In genomic region chr6:167757291-167757690, GRCh38 we compare ENCODE assay signal across 17 cellular contexts.
A peak's percentile ranks its signal among the peaks of the same experiment; 100 is the strongest.
DNase-seq lines count a peak whose midpoint lies in the region; ATAC-seq, FAIRE-seq and TF ChIP-seq lines count a peak whose summit lies in the region.
"Had no signal": no experiment of that assay in that cellular context is flagged by ENCODE, and none has a peak within 500 bp of the region (broad histone marks: within the 10 kb centered on the region; RNA-seq: fewer than 3 reads in every experiment).

No MANE protein-coding gene starts in this region.

- H3K4me3 ChIP-seq in HepG2 (replicated peaks in 1 of 3; ENCODE audit: insufficient read depth in 1 of 3, low read depth in 2 of 3, low read length in 3 of 3) (no peak overlapping the region), right lobe of liver (no peak overlapping the region), mesendoderm (ENCODE audit: low read length) (no peak overlapping the region), spleen (no peak overlapping the region)
- H3K4me3 ChIP-seq in naive thymus-derived CD4-positive, alpha-beta T cell (ENCODE audit: low read length): no peak overlapping the region

- 93% methylated on average over 5 of the region's 5 CpGs for WGBS in HepG2 (ENCODE audit: low lambda C conversion rate)
- 89% methylated on average over 5 of the region's 5 CpGs for WGBS in right lobe of liver (ENCODE audit: insufficient coverage, low coverage, low lambda C conversion rate, missing lambda C conversion rate)
- WGBS in mesendoderm (ENCODE audit: extremely low coverage, insufficient coverage, low lambda C conversion rate): no CpG with 5 or more reads among the region's 5 CpGs
- 84 to 95% (median 88%) methylated on average over 5 of the region's 5 CpGs for WGBS in spleen, 5 donors

- TF ChIP-seq RAD21 in HepG2 (CRISPR knock-in tag; IDR thresholded peaks at IDR 0.05): no peak

- no peak overlapping the region for H3K23ac ChIP-seq in mesendoderm (ENCODE audit: low read length)

- CTCF ChIA-PET in HepG2 (lab: Yijun Ruan, JAX; ENCODE audit: low intra/inter-chr PET ratio, low total read pairs): no interaction called here
- CTCF ChIA-PET in naive thymus-derived CD4-positive, alpha-beta T cell (lab: Charles Lee): no interaction called here

- no peak for FAIRE-seq in HepG2 (lab: Jason Lieb, UNC)
- FAIRE-seq: D721Med had no signal

- H3K4ac ChIP-seq in mesendoderm (ENCODE audit: low read depth, low read length): no peak overlapping the region

- peaks cover 3% of the 10 kb centered on the region for H3K27me3 Mint-ChIP-seq in brain
- H3K27me3 Mint-ChIP-seq in naive thymus-derived CD4-positive, alpha-beta T cell: peaks cover 0 to 23% (median 13%) of the 10 kb centered on the region in 5 donors

- no TSS peak for BruUV-seq in HepG2 (replicated peaks; lab: Mats Ljungman, UMichigan)

- no peaks in the 10 kb centered on the region for H3K9me3 ChIP-seq in HepG2 (ENCODE audit: low read length)
- H3K9me3 ChIP-seq in right lobe of liver: no peaks in the 10 kb centered on the region
- H3K9me3 ChIP-seq in spleen: no peaks in the 10 kb centered on the region
- H3K9me3 ChIP-seq in naive thymus-derived CD4-positive, alpha-beta T cell (ENCODE audit: control insufficient read depth in 2 of 3, low read length in 3 of 3): no peaks in the 10 kb centered on the region
- H3K9me3 ChIP-seq: BE2C, Caco-2 had no signal

- no peak overlapping the region for H2BK5ac ChIP-seq in mesendoderm (ENCODE audit: low read length)

- H3K56ac ChIP-seq in mesendoderm (ENCODE audit: low read length): no peak overlapping the region

- ATAC-seq in HepG2 (no peak), right lobe of liver (no peak), GM18873 (IDR thresholded peaks at IDR 0.05; ENCODE audit: low FRiP score, unreplicated experiment) (no peak)
- no peak for ATAC-seq in naive thymus-derived CD4-positive, alpha-beta T cell

- H2AFZ ChIP-seq in HepG2 (ENCODE audit: low read length): no peak overlapping the region

- H3K79me2 ChIP-seq in HepG2 (ENCODE audit: insufficient read depth, low read length): no peaks in the 10 kb centered on the region
- H3K79me2 ChIP-seq in mesendoderm (ENCODE audit: control insufficient read depth, insufficient read depth, low read length): no peaks in the 10 kb centered on the region

- H3K27ac ChIP-seq in HepG2 (ENCODE audit: extremely low read length, insufficient read depth, low read length): no peak overlapping the region
- no peak overlapping the region for H3K27ac ChIP-seq in right lobe of liver
- no peak overlapping the region for H3K27ac ChIP-seq in mesendoderm (ENCODE audit: low read depth, low read length)
- no peak overlapping the region for H3K27ac ChIP-seq in spleen
- no peak overlapping the region for H3K27ac ChIP-seq in naive thymus-derived CD4-positive, alpha-beta T cell (ENCODE audit: low read depth, low read length)

- POLR2A ChIA-PET in HepG2 (lab: Yijun Ruan, JAX): no interaction called here
- POLR2A ChIA-PET in naive thymus-derived CD4-positive, alpha-beta T cell (lab: Charles Lee): no interaction called here

- H4K8ac ChIP-seq in mesendoderm (ENCODE audit: low read depth, low read length): no peak overlapping the region

- H3K4me1 ChIP-seq in HepG2 (ENCODE audit: insufficient read depth, low read length) (peaks cover 59% of the 10 kb centered on the region), right lobe of liver (peaks cover 0 to 17% (median 7%) of the 10 kb centered on the region in 4 donors), mesendoderm (ENCODE audit: control insufficient read depth, low read depth, low read length) (peaks cover 4% of the 10 kb centered on the region), spleen (peaks cover 0 to 19% (median 4%) of the 10 kb centered on the region in 6 donors)
- H3K4me1 ChIP-seq in naive thymus-derived CD4-positive, alpha-beta T cell (ENCODE audit: control insufficient read depth in 2 of 2, insufficient read depth in 2 of 2, low read length in 2 of 2): no peaks in the 10 kb centered on the region
- H3K4me1 ChIP-seq: BE2C had no signal

- DNase-seq in HepG2 (ENCODE audit: low spot score): no peak
- DNase-seq in right lobe of liver: no peak
- DNase-seq in mesendoderm: peak; percentile 57
- peak; percentile 30 for DNase-seq in spleen
- no peak for DNase-seq in naive thymus-derived CD4-positive, alpha-beta T cell
- DNase-seq in AG20443 (ENCODE audit: low spot score): no peak
- DNase-seq: BE2C; C1 segment of cervical spinal cord; Caco-2; CD4-positive, alpha-beta T cell; DMS79 treated with DMSO at 0.1 percent for 48 hours; GF-D8; GOT3; H9 had no signal

- no peak overlapping the region for H2BK120ac ChIP-seq in mesendoderm (ENCODE audit: low read depth, low read length)

- peaks cover 0 to 2% (median 0%) of the 10 kb centered on the region in 5 experiments for H3K9me3 Mint-ChIP-seq in brain
- peaks cover 0 to 1% (median 0%) of the 10 kb centered on the region in 11 donors for H3K9me3 Mint-ChIP-seq in naive thymus-derived CD4-positive, alpha-beta T cell
- H3K9me3 Mint-ChIP-seq: CD4-positive, alpha-beta T cell had no signal

- intact Hi-C loops in HepG2 (cut with micrococcal nuclease; ENCODE audit: unreplicated experiment): no loop called here
- intact Hi-C loops in right lobe of liver (cut with DNase I): no loop called here
- intact Hi-C loops in spleen (cut with DNase I; ENCODE audit: low total_unique reads): no loop called here
- intact Hi-C loops in naive thymus-derived CD4-positive, alpha-beta T cell (cut with micrococcal nuclease): no loop called here

- in situ Hi-C loops in HepG2 (cut with HindIII; ENCODE audit: extremely low pct_ligation_motif_present, low pct_unique_long_range_greater_than_20kb): no loop called here

- H4K20me1 ChIP-seq in HepG2 (ENCODE audit: insufficient read depth, low read length): no peaks in the 10 kb centered on the region

- H3K4me2 ChIP-seq in HepG2 (ENCODE audit: low read depth, low read length) (no peak overlapping the region), mesendoderm (ENCODE audit: low read length) (no peak overlapping the region)

- TF ChIP-seq EP300 in HepG2 (IDR thresholded peaks at IDR 0.05; ENCODE audit: low read depth in 2 of 2, low read length in 2 of 2) (no peak), HepG2 (CRISPR knock-in tag; IDR thresholded peaks at IDR 0.05; ENCODE audit: borderline replicate concordance) (no peak)

- H3K36me3 ChIP-seq in HepG2 (replicated peaks in 1 of 2; ENCODE audit: control insufficient read depth in 1 of 2, insufficient read depth in 2 of 2, low read length in 2 of 2) (no peaks in the 10 kb centered on the region), right lobe of liver (no peaks in the 10 kb centered on the region), mesendoderm (ENCODE audit: control insufficient read depth, insufficient read depth, low read length) (no peaks in the 10 kb centered on the region), spleen (no peaks in the 10 kb centered on the region)
- no peaks in the 10 kb centered on the region for H3K36me3 ChIP-seq in naive thymus-derived CD4-positive, alpha-beta T cell (ENCODE audit: control insufficient read depth in 2 of 3, insufficient read depth in 3 of 3, low read length in 3 of 3)
- H3K36me3 ChIP-seq: BE2C had no signal

- H3K79me1 ChIP-seq in mesendoderm (ENCODE audit: low read length): no peaks in the 10 kb centered on the region

- peaks cover 40% of the 10 kb centered on the region for H3K4me1 Mint-ChIP-seq in brain
- no peaks in the 10 kb centered on the region for H3K4me1 Mint-ChIP-seq in naive thymus-derived CD4-positive, alpha-beta T cell

- H3K36me3 Mint-ChIP-seq in brain: no peaks in the 10 kb centered on the region
- H3K36me3 Mint-ChIP-seq in naive thymus-derived CD4-positive, alpha-beta T cell: no peaks in the 10 kb centered on the region

- no peak for TF ChIP-seq POLR2A in HepG2 (IDR thresholded peaks at IDR 0.05; ENCODE audit: insufficient read depth in 1 of 2, low read depth in 2 of 2, low read length in 2 of 2)
- TF ChIP-seq POLR2A in right lobe of liver (IDR thresholded peaks at IDR 0.05): no peak
- no peak for TF ChIP-seq POLR2A in spleen (IDR thresholded peaks at IDR 0.05)

- no peak overlapping the region for H3K9ac ChIP-seq in HepG2 (ENCODE audit: insufficient read depth, low read depth, low read length)
- no peak overlapping the region for H3K9ac ChIP-seq in mesendoderm (ENCODE audit: low read length)

- H2BK15ac ChIP-seq in mesendoderm (replicated peaks; ENCODE audit: low read depth): no peak overlapping the region

- H3K27ac Mint-ChIP-seq in brain: peak overlapping the region in 4 of 5 experiments; percentile 6 to 77 (median 18)
- H3K27ac Mint-ChIP-seq in naive thymus-derived CD4-positive, alpha-beta T cell: no peak overlapping the region
- H3K27ac Mint-ChIP-seq: CD4-positive, alpha-beta T cell had no signal

- no peak overlapping the region for H3K18ac ChIP-seq in mesendoderm (ENCODE audit: low read length)

- H2AK5ac ChIP-seq in mesendoderm (ENCODE audit: low read length): no peak overlapping the region

- no peaks in the 10 kb centered on the region for H3K27me3 ChIP-seq in HepG2 (ENCODE audit: control insufficient read depth in 1 of 2, insufficient read depth in 2 of 2, low read length in 2 of 2)
- no peaks in the 10 kb centered on the region for H3K27me3 ChIP-seq in right lobe of liver
- H3K27me3 ChIP-seq in mesendoderm (ENCODE audit: insufficient read depth, low read length, poor library complexity): no peaks in the 10 kb centered on the region
- H3K27me3 ChIP-seq in spleen (replicated peaks in 1 of 7): no peaks in the 10 kb centered on the region
- no peaks in the 10 kb centered on the region for H3K27me3 ChIP-seq in naive thymus-derived CD4-positive, alpha-beta T cell (ENCODE audit: control insufficient read depth in 2 of 2, insufficient read depth in 2 of 2, low read length in 2 of 2)
- H3K27me3 ChIP-seq: BE2C had no signal

- no peak overlapping the region for H4K5ac ChIP-seq in mesendoderm (ENCODE audit: low read length)

- TF ChIP-seq CTCF in HepG2 (CRISPR knock-in tag; IDR thresholded peaks at IDR 0.05) (no peak), right lobe of liver (IDR thresholded peaks at IDR 0.05) (no peak), brain (conservative IDR thresholded peaks at IDR 0.05) (no peak), spleen (IDR thresholded peaks at IDR 0.05 in 8 of 11, conservative IDR thresholded peaks at IDR 0.05 in 3 of 11) (no peak)

- H3K4me3 Mint-ChIP-seq in brain: peak overlapping the region in 1 of 5 experiments; percentile 2
- H3K4me3 Mint-ChIP-seq in naive thymus-derived CD4-positive, alpha-beta T cell: no peak overlapping the region
- H3K4me3 Mint-ChIP-seq: CD4-positive, alpha-beta T cell; H9 had no signal

TF ChIP-seq in HepG2, 621 proteins besides CTCF, POLR2A, EP300 and RAD21 (continues in another document):
- TF ChIP-seq MAFK (conservative IDR thresholded peaks at IDR 0.05 in 1 of 2, IDR thresholded peaks at IDR 0.05 in 1 of 2; ENCODE audit: low read length in 2 of 2): no peak

Comparison
In these comparisons a context has a peak if more than half of its experiments do, and no peak if none do; other contexts are left out.
1. DNase-seq: peak in mesendoderm (single experiment) and spleen (single experiment); none in HepG2 (single experiment), right lobe of liver (0 of 3), naive thymus-derived CD4-positive, alpha-beta T cell (0 of 9) and AG20443 (single experiment).
2. H3K27ac Mint-ChIP-seq: peak in brain (4 of 5); none in naive thymus-derived CD4-positive, alpha-beta T cell (0 of 9).